Comparison of ENCODE assay signal across 8 cellular contexts in the genomic region with DNA sequence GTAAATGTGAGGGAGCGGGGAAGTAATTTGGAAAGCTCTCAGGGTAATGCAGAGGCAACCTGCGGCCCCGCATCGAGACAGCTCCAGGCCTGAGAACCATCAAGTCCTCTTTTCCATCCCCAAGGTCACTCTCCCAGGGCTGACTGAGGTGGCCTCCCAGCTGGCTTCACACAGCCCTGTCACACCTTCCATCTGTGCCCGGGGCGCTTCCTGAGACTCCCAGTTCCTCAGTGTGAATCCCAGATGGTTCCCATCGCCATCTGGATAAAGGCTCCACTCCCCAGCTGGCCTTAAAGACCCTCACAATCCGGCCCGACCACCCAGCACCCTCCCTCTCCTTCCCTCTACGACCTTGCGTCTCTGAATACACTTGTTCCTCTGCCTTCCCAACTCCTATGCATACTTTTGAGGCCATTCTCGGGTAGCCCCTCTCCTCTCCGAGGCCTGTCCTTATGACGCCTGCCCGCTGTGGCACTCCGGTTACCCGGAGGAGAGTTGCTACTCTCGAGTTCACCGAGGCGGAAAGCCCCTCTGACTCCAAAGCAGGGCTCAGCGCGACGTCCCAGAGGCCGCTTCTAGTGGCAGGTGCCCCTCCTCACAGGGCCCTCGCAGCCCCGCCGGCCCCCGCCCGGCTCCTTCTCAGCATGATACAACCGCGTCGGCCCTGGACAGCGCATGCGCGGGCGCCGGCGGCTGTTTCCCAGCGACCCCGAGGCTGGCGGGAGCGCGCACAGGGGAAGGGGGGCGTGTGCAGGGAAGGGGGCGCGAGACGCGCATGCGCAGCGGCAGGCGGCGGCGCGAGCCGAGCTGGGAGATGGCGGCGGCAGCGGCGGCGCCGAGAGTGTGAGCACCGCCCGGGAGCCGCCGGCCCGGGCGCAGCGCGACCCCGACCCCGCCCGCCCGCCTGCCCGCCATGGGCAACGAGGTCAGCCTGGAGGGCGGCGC. TPM values are rescaled to one million over a fixed set of nuclear protein-coding genes. Genes with fewer than 3 reads are reported as not detected.
A peak's percentile ranks its signal among the peaks of the same experiment; 100 is the strongest.
DNase-seq lines count a peak whose midpoint lies in the region; ATAC-seq, FAIRE-seq and TF ChIP-seq lines count a peak whose summit lies in the region.

A gene with protein sequence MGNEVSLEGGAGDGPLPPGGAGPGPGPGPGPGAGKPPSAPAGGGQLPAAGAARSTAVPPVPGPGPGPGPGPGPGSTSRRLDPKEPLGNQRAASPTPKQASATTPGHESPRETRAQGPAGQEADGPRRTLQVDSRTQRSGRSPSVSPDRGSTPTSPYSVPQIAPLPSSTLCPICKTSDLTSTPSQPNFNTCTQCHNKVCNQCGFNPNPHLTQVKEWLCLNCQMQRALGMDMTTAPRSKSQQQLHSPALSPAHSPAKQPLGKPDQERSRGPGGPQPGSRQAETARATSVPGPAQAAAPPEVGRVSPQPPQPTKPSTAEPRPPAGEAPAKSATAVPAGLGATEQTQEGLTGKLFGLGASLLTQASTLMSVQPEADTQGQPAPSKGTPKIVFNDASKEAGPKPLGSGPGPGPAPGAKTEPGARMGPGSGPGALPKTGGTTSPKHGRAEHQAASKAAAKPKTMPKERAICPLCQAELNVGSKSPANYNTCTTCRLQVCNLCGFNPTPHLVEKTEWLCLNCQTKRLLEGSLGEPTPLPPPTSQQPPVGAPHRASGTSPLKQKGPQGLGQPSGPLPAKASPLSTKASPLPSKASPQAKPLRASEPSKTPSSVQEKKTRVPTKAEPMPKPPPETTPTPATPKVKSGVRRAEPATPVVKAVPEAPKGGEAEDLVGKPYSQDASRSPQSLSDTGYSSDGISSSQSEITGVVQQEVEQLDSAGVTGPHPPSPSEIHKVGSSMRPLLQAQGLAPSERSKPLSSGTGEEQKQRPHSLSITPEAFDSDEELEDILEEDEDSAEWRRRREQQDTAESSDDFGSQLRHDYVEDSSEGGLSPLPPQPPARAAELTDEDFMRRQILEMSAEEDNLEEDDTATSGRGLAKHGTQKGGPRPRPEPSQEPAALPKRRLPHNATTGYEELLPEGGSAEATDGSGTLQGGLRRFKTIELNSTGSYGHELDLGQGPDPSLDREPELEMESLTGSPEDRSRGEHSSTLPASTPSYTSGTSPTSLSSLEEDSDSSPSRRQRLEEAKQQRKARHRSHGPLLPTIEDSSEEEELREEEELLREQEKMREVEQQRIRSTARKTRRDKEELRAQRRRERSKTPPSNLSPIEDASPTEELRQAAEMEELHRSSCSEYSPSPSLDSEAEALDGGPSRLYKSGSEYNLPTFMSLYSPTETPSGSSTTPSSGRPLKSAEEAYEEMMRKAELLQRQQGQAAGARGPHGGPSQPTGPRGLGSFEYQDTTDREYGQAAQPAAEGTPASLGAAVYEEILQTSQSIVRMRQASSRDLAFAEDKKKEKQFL (N-terminal part only) (plus strand): TSS at position 788 of the 945 bp plus-strand sequence. CDS start 126 bp downstream, at position 914.

- peaks cover 40% of the 10 kb centered on the region for H3K27me3 Mint-ChIP-seq in activated CD4-positive, alpha-beta T cell treated with anti-CD3 and anti-CD28 coated beads, Interleukin-2, amount 10 ng/mL, durations not matched to agents 7 days and 5 days

- POLR2A ChIA-PET in activated CD4-positive, alpha-beta T cell treated with anti-CD3 and anti-CD28 coated beads, Interleukin-2, amount 10 ng/mL, durations not matched to agents 7 days and 5 days (lab: Charles Lee): no interaction called here

- peak within 1 kb of the TSS; percentile 16 to 71 for H3K27ac ChIP-seq in coronary artery

- peak; percentile 75 for ATAC-seq in HG03442 (IDR thresholded peaks at IDR 0.05; ENCODE audit: unreplicated experiment)
- ATAC-seq in left lobe of liver: peak; percentile 94

- H3K4me3 Mint-ChIP-seq in activated CD4-positive, alpha-beta T cell treated with anti-CD3 and anti-CD28 coated beads, Interleukin-2, amount 10 ng/mL, durations not matched to agents 7 days and 5 days: peak within 1 kb of the TSS; percentile 80

- H3K27ac Mint-ChIP-seq in activated CD4-positive, alpha-beta T cell treated with anti-CD3 and anti-CD28 coated beads, Interleukin-2, amount 10 ng/mL, durations not matched to agents 7 days and 5 days: peak within 1 kb of the TSS; percentile 78

- DNase-seq in AML-193 (lab: John Stamatoyannopoulos, UW) (peak; percentile 61 to 66), GM19239 (ENCODE audit: insufficient read length, low spot score) (peak; percentile 99), NCI-H510A treated with DMSO at 0.1 percent for 48 hours (lab: John Stamatoyannopoulos, UW) (peak; percentile 68), coronary artery (ENCODE audit: low spot score) (peak; percentile 90), left lobe of liver (ENCODE audit: low spot score) (peak; percentile 90)
- DNase-seq in activated CD4-positive, alpha-beta T cell treated with anti-CD3 and anti-CD28 coated beads, Interleukin-2, amount 10 ng/mL, durations not matched to agents 7 days and 5 days: peak; percentile 85
- peak; percentile 90 to 92 for DNase-seq in stimulated activated CD4-positive, alpha-beta T cell treated with anti-CD3 and anti-CD28 coated beads, Interleukin-2, amount 100 ng/mL, for 24 hours

- CTCF ChIA-PET in activated CD4-positive, alpha-beta T cell treated with anti-CD3 and anti-CD28 coated beads, Interleukin-2, amount 10 ng/mL, durations not matched to agents 7 days and 5 days (lab: Charles Lee): interaction anchor here (0.5 to 1.6 kb wide), 3 partner anchors 14 to 285 kb away, joined by 3 to 6 read pairs (median 3); no protein-coding TSS in a partner anchor

- no peaks in the 10 kb centered on the region for H3K36me3 Mint-ChIP-seq in activated CD4-positive, alpha-beta T cell treated with anti-CD3 and anti-CD28 coated beads, Interleukin-2, amount 10 ng/mL, durations not matched to agents 7 days and 5 days (ENCODE audit: low read depth)

- H3K4me3 ChIP-seq in coronary artery: peak within 1 kb of the TSS; percentile 75

- TF ChIP-seq CTCF in coronary artery (IDR thresholded peaks at IDR 0.05): no peak

- FAIRE-seq in GM19239 (lab: Jason Lieb, UNC): peak; percentile 86

- H3K9me3 Mint-ChIP-seq in activated CD4-positive, alpha-beta T cell treated with anti-CD3 and anti-CD28 coated beads, Interleukin-2, amount 10 ng/mL, durations not matched to agents 7 days and 5 days: no peaks in the 10 kb centered on the region

- peaks cover 28% of the 10 kb centered on the region for H3K4me1 Mint-ChIP-seq in activated CD4-positive, alpha-beta T cell treated with anti-CD3 and anti-CD28 coated beads, Interleukin-2, amount 10 ng/mL, durations not matched to agents 7 days and 5 days

RNA-seq across cellular contexts. Expression of the gene that starts here (rescaled TPM):
- total RNA-seq in activated CD4-positive, alpha-beta T cell treated with anti-CD3 and anti-CD28 coated beads, Interleukin-2, amount 10 ng/mL, durations not matched to agents 7 days and 5 days: under 1 TPM; 0.06 to 0.07 TPM
- total RNA-seq in left lobe of liver: 0.73 TPM

Comparison
In these comparisons a context has a peak if more than half of its experiments do, and no peak if none do; other contexts are left out.
1. Peak in every context shown above with its lines: DNase-seq, ATAC-seq, H3K4me3 ChIP-seq and H3K27ac ChIP-seq.
2. Peak in DNase-seq in activated CD4-positive, alpha-beta T cell treated with anti-CD3 and anti-CD28 coated beads, Interleukin-2, amount 10 ng/mL, durations not matched to agents 7 days and 5 days; RNA of the gene not detected or under 1 TPM.
3. Peak in DNase-seq and ATAC-seq in left lobe of liver; RNA of the gene not detected or under 1 TPM.